In genomic region chr11:47060807-47061206, GRCh38 we compare ENCODE assay signal across 15 cellular contexts.
A peak's percentile ranks its signal among the peaks of the same experiment; 100 is the strongest.
DNase-seq lines count a peak whose midpoint lies in the region; ATAC-seq, FAIRE-seq and TF ChIP-seq lines count a peak whose summit lies in the region.
"Had no signal": no experiment of that assay in that cellular context is flagged by ENCODE, and none has a peak within 500 bp of the region (broad histone marks: within the 10 kb centered on the region; RNA-seq: fewer than 3 reads in every experiment).

No MANE protein-coding gene starts in this region.

- WGBS in H1 (ENCODE audit: extremely low coverage in 1 of 2, insufficient coverage in 1 of 2, insufficient read length in 1 of 2, insufficient replicate concordance in 2 of 2, low coverage in 1 of 2, low lambda C conversion rate in 2 of 2, missing lambda C conversion rate in 1 of 2), 2 experiments = 61% methylated on average over 2 of the region's 2 CpGs; no CpG with 5 or more reads in 1 of the 2 experiments

- peak overlapping the region; percentile 21 for H3K27ac Mint-ChIP-seq in stimulated activated naive CD8-positive, alpha-beta T cell treated with anti-CD3 and anti-CD28 coated beads, Interleukin-15, Interleukin-2, amounts not matched to agents 100 ng/mL and 50 ng/mL, for 24 hours
- H3K27ac Mint-ChIP-seq: activated naive CD4-positive, alpha-beta T cell treated with anti-CD3 and anti-CD28 coated beads for 36 hours; memory B cell had no signal

- H3K4ac ChIP-seq in H1 (replicated peaks; ENCODE audit: insufficient read length, low read depth, low read length) = no peak overlapping the region

- POLR2A ChIA-PET in PC-3 (lab: Charles Lee; ENCODE audit: unreplicated experiment) = no interaction called here
- POLR2A ChIA-PET in H1 (lab: Charles Lee; ENCODE audit: partially characterized antibody) = interaction anchor here (1.2 kb wide), 1 partner anchor 12 kb away, joined by 3 read pairs; no protein-coding TSS in a partner anchor

- no peak overlapping the region for H2BK20ac ChIP-seq in H1 (ENCODE audit: low read length)

- no peaks in the 10 kb centered on the region for H3K27me3 Mint-ChIP-seq in stimulated activated naive CD8-positive, alpha-beta T cell treated with anti-CD3 and anti-CD28 coated beads, Interleukin-15, Interleukin-2, amounts not matched to agents 100 ng/mL and 50 ng/mL, for 24 hours
- H3K27me3 Mint-ChIP-seq: memory B cell had no signal

- TF ChIP-seq EP300 in H1 (IDR thresholded peaks at IDR 0.05; ENCODE audit: borderline replicate concordance in 1 of 2, low read depth in 2 of 2, low read length in 2 of 2) = no peak

- H4K5ac ChIP-seq in H1 (ENCODE audit: insufficient read length, low read depth, low read length) = peak overlapping the region; percentile 89

- no peak overlapping the region for H3K4me3 ChIP-seq in PC-3 (ENCODE audit: low read length)
- no peak overlapping the region for H3K4me3 ChIP-seq in H1 (ENCODE audit: extremely low read depth in 1 of 4, insufficient read depth in 2 of 4, low read depth in 3 of 4, low read length in 4 of 4)
- no peak overlapping the region for H3K4me3 ChIP-seq in dorsolateral prefrontal cortex
- H3K4me3 ChIP-seq: BLaER1, hepatocyte, SK-N-MC, tibial nerve had no signal

- no peaks in the 10 kb centered on the region for H3F3A ChIP-seq in PC-3 (ENCODE audit: low read length, unreplicated experiment)

- H4K20me1 ChIP-seq in PC-3 (ENCODE audit: low read length) = no peaks in the 10 kb centered on the region
- no peaks in the 10 kb centered on the region for H4K20me1 ChIP-seq in H1 (replicated peaks in 1 of 2; ENCODE audit: control insufficient read depth in 1 of 2, insufficient read depth in 2 of 2, low read length in 2 of 2)
- H4K20me1 ChIP-seq: BLaER1 had no signal

- H3K4me2 ChIP-seq in PC-3 (ENCODE audit: low read length) (no peak overlapping the region), H1 (ENCODE audit: insufficient read depth in 1 of 2, low read depth in 2 of 2, low read length in 2 of 2) (no peak overlapping the region)
- H3K4me2 ChIP-seq: BLaER1, hepatocyte had no signal

- H3K79me2 ChIP-seq in PC-3 (ENCODE audit: low read length) = no peaks in the 10 kb centered on the region
- H3K79me2 ChIP-seq in H1 (ENCODE audit: control insufficient read depth in 1 of 2, insufficient read depth in 2 of 2, low read length in 2 of 2) = no peaks in the 10 kb centered on the region
- H3K79me2 ChIP-seq: hepatocyte had no signal

- H3K27ac ChIP-seq in PC-3 (ENCODE audit: low read length) (no peak overlapping the region), H1 (ENCODE audit: low read depth, low read length) (0 out of 2 replicates have a peak overlapping the region, but pooled peaks have one; percentile 48), dorsolateral prefrontal cortex (peak overlapping the region in 18 of 59 donors; percentile 5 to 65 (median 28))
- H3K27ac ChIP-seq: BLaER1, hepatocyte, SK-N-MC, tibial nerve had no signal

- peak overlapping the region; percentile 38 for H4K91ac ChIP-seq in H1 (replicated peaks; ENCODE audit: insufficient read length, low read length)

- H2AFZ ChIP-seq in PC-3 (ENCODE audit: low read length) = no peak overlapping the region; the same call in 1 of the 2 replicates
- H2AFZ ChIP-seq in H1 (ENCODE audit: low read length) = no peak overlapping the region
- H2AFZ ChIP-seq: hepatocyte had no signal

- no peak for TF ChIP-seq POLR2A in H1 (IDR thresholded peaks at IDR 0.05; ENCODE audit: control extremely low read depth in 1 of 2, low read depth in 2 of 2, low read length in 2 of 2)

- no peaks in the 10 kb centered on the region for H3K23me2 ChIP-seq in H1 (ENCODE audit: low read depth, low read length)

- ATAC-seq in stimulated activated naive CD8-positive, alpha-beta T cell treated with anti-CD3 and anti-CD28 coated beads, Interleukin-15, Interleukin-2, amounts not matched to agents 100 U/mL and 50 U/mL, for 24 hours = no peak
- ATAC-seq in PC-3 (no peak), HG02840 (IDR thresholded peaks at IDR 0.05; ENCODE audit: low FRiP score, unreplicated experiment) (no peak)

- H3K9ac ChIP-seq in PC-3 (ENCODE audit: low read length) (no peak overlapping the region), H1 (replicated peaks in 1 of 4; ENCODE audit: extremely low read depth in 1 of 4, low read depth in 3 of 4, low read length in 3 of 4) (no peak overlapping the region)
- H3K9ac ChIP-seq: BLaER1 had no signal

- no peak overlapping the region for H3K18ac ChIP-seq in H1 (ENCODE audit: extremely low read depth, low read length)

- H2BK120ac ChIP-seq in H1 (replicated peaks; ENCODE audit: low read depth, low read length) = no peak overlapping the region

- no peak for TF ChIP-seq RAD21 in H1 (IDR thresholded peaks at IDR 0.05 in 1 of 2, conservative IDR thresholded peaks at IDR 0.05 in 1 of 2; ENCODE audit: low read depth in 2 of 2, low read length in 2 of 2)

- no peak overlapping the region for H3K4me3 Mint-ChIP-seq in stimulated activated naive CD8-positive, alpha-beta T cell treated with anti-CD3 and anti-CD28 coated beads, Interleukin-15, Interleukin-2, amounts not matched to agents 100 ng/mL and 50 ng/mL, for 24 hours
- H3K4me3 Mint-ChIP-seq: activated naive CD4-positive, alpha-beta T cell treated with anti-CD3 and anti-CD28 coated beads for 36 hours; memory B cell had no signal

- no peak overlapping the region; the same call in 1 of the 2 replicates for H2BK12ac ChIP-seq in H1 (ENCODE audit: low read depth, low read length)

- H3K56ac ChIP-seq in H1 (replicated peaks; ENCODE audit: insufficient read length, low read depth, low read length) = no peak overlapping the region

- intact Hi-C loops in PC-3 (cut with micrococcal nuclease) = no loop called here
- intact Hi-C loops in dorsolateral prefrontal cortex (cut with DNase I) = no loop called here

- H3K4me1 ChIP-seq in PC-3 (ENCODE audit: insufficient read depth, low read length) (no peaks in the 10 kb centered on the region; the same call in 1 of the 2 replicates), H1 (replicated peaks in 1 of 4; ENCODE audit: control insufficient read depth in 3 of 4, insufficient read depth in 4 of 4, low read length in 3 of 4) (peaks cover 0 to 13% (median 10%) of the 10 kb centered on the region in 4 experiments; a peak in 5 of 7 replicates)
- H3K4me1 ChIP-seq: BLaER1 had no signal

- peaks cover 5% of the 10 kb centered on the region for H3K4me1 Mint-ChIP-seq in stimulated activated naive CD8-positive, alpha-beta T cell treated with anti-CD3 and anti-CD28 coated beads, Interleukin-15, Interleukin-2, amounts not matched to agents 100 ng/mL and 50 ng/mL, for 24 hours (ENCODE audit: low read depth)
- H3K4me1 Mint-ChIP-seq: memory B cell had no signal

- H3K23ac ChIP-seq in H1 (ENCODE audit: insufficient read length) = no peak overlapping the region

- no peaks in the 10 kb centered on the region for H3K9me3 Mint-ChIP-seq in stimulated activated naive CD8-positive, alpha-beta T cell treated with anti-CD3 and anti-CD28 coated beads, Interleukin-15, Interleukin-2, amounts not matched to agents 100 ng/mL and 50 ng/mL, for 24 hours

- no peak for DNase-seq in stimulated activated naive CD8-positive, alpha-beta T cell treated with anti-CD3 and anti-CD28 coated beads, Interleukin-15, Interleukin-2, amounts not matched to agents 100 U/mL and 50 U/mL, for 24 hours
- DNase-seq in PC-3 (peak; percentile 4), H1 (ENCODE audit: low read depth in 1 of 2, low spot score in 2 of 2) (no peak), dorsolateral prefrontal cortex (no peak), SHP77 (lab: John Stamatoyannopoulos, UW) (no peak), cerebellum (ENCODE audit: low spot score) (no peak)
- DNase-seq: activated CD4-positive, alpha-beta T cell treated with anti-CD3 and anti-CD28 coated beads for 48 hours; activated naive CD4-positive, alpha-beta T cell treated with anti-CD3 and anti-CD28 coated beads for 36 hours had no signal

- no peak overlapping the region for H4K8ac ChIP-seq in H1 (ENCODE audit: extremely low read depth, insufficient read depth, low read length)

- H3K36me3 ChIP-seq in PC-3 (ENCODE audit: low read depth, low read length) (no peaks in the 10 kb centered on the region), H1 (ENCODE audit: control insufficient read depth in 2 of 4, insufficient read depth in 4 of 4, low read length in 3 of 4) (no peaks in the 10 kb centered on the region)

- no peak overlapping the region for H2AK5ac ChIP-seq in H1 (ENCODE audit: low read depth, low read length)

- H2BK15ac ChIP-seq in H1 (ENCODE audit: low read length) = no peak overlapping the region

- no peak overlapping the region for H3K14ac ChIP-seq in H1 (ENCODE audit: insufficient read length)

- peaks cover 5% of the 10 kb centered on the region for H3K36me3 Mint-ChIP-seq in stimulated activated naive CD8-positive, alpha-beta T cell treated with anti-CD3 and anti-CD28 coated beads, Interleukin-15, Interleukin-2, amounts not matched to agents 100 ng/mL and 50 ng/mL, for 24 hours (ENCODE audit: low read depth)

- TF ChIP-seq CTCF in PC-3 (conservative IDR thresholded peaks at IDR 0.05; ENCODE audit: low read depth, low read length) (no peak), H1 (IDR thresholded peaks at IDR 0.05; ENCODE audit: control extremely low read depth in 1 of 3, insufficient read depth in 1 of 3, low read depth in 1 of 3, low read length in 3 of 3) (no peak), dorsolateral prefrontal cortex (IDR thresholded peaks at IDR 0.05 in 54 of 56, conservative IDR thresholded peaks at IDR 0.05 in 2 of 56; ENCODE audit: low read depth in 1 of 56, partially characterized antibody in 56 of 56) (no peak)

- no peak overlapping the region for H2BK5ac ChIP-seq in H1 (ENCODE audit: low read depth, low read length)

- no peak for FAIRE-seq in H1 (lab: Jason Lieb, UNC)

- BruUV-seq in PC-3 (replicated peaks; lab: Mats Ljungman, UMichigan) = no TSS peak

- H3K9me3 ChIP-seq in PC-3 (ENCODE audit: low read length) (no peaks in the 10 kb centered on the region), H1 (ENCODE audit: insufficient read depth in 2 of 2, low read depth in 1 of 2, low read length in 1 of 2) (no peaks in the 10 kb centered on the region)

- H3K79me1 ChIP-seq in H1 (ENCODE audit: low read depth, low read length) = no peaks in the 10 kb centered on the region

- CTCF ChIA-PET in PC-3 (lab: Charles Lee) = no interaction called here
- CTCF ChIA-PET in H1 (lab: Charles Lee; ENCODE audit: partially characterized antibody) = interaction anchor here (0.6 to 1.5 kb wide), 4 partner anchors 12 to 92 kb away, joined by 3 to 4 read pairs (median 4); no protein-coding TSS in a partner anchor

- H3K27me3 ChIP-seq in PC-3 (ENCODE audit: low read length) = no peaks in the 10 kb centered on the region
- no peaks in the 10 kb centered on the region for H3K27me3 ChIP-seq in H1 (replicated peaks in 1 of 4; ENCODE audit: control insufficient read depth in 3 of 4, extremely low read depth in 1 of 4, insufficient read depth in 3 of 4, low read length in 3 of 4)
- no peaks in the 10 kb centered on the region for H3K27me3 ChIP-seq in dorsolateral prefrontal cortex
- H3K27me3 ChIP-seq: BLaER1, hepatocyte, tibial nerve had no signal

- no peaks in the 10 kb centered on the region for H3K9me2 ChIP-seq in PC-3 (replicated peaks; ENCODE audit: low read length)

TF ChIP-seq in H1, 55 proteins besides CTCF, POLR2A, EP300 and RAD21 (continues in another document):
- no peak for TF ChIP-seq RFX5 (IDR thresholded peaks at IDR 0.05; ENCODE audit: borderline replicate concordance, low read depth, low read length)
- peak; percentile 59; the same call in 1 of the 2 replicates for TF ChIP-seq BACH1 (IDR thresholded peaks at IDR 0.05; ENCODE audit: low read length)
